In the genomic region with DNA sequence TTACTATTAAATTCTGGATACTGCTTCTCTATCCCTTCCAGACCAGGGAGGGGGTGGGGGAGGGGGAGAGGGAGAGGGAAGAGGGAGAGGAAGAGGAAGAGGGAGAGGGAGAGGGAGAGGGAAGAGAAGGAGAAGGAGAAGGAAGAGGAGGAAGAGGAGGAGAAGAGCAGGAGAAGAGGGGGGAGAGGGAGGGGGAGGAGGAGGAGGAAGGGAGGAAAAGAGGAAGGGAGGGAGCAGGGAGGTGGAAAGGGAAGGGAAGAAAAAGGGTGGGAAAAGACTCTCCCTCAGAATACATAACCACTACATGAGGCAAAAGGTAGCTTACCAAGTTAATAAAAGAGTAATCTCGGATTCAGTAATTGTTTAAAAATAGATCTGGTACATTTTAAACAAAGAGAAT, we compare ENCODE assay signal across 28 cellular contexts.
"Had no signal": no experiment of that assay in that cellular context is flagged by ENCODE, and none has a peak within 500 bp of the region (broad histone marks: within the 10 kb centered on the region; RNA-seq: fewer than 3 reads in every experiment).

No MANE protein-coding gene starts in this region.

- H3K9ac ChIP-seq: neural progenitor cell, parathyroid adenoma had no signal

- H3K9me3 ChIP-seq: ovary, psoas muscle, spleen, suprapubic skin, testis, tibial artery, transverse colon, upper lobe of right lung, uterus had no signal

- DNase-seq: natural killer cell; occipital lobe; ovary; posterior cingulate gyrus; psoas muscle; right cardiac atrium; spleen; stimulated activated CD4-positive, alpha-beta T cell treated with anti-CD3 and anti-CD28 coated beads, Interleukin-12 subunit alpha, Interleukin-12 subunit beta, amount 100 ng/mL, for 4 hours; stimulated activated CD4-positive, alpha-beta T cell treated with anti-CD3 and anti-CD28 coated beads, Interleukin-1b, Interleukin-23, amount 100 ng/mL, for 48 hours; stimulated activated CD4-positive, alpha-beta T cell treated with anti-CD3 and anti-CD28 coated beads, Interleukin-4, amount 100 ng/mL, for 1 hour; stimulated activated CD4-positive, alpha-beta T cell treated with anti-CD3 and anti-CD28 coated beads, Interleukin-4, amount 100 ng/mL, for 4 hours; stimulated activated CD8-positive, alpha-beta memory T cell treated with anti-CD3 and anti-CD28 coated beads, Interleukin-4, amount 100 ng/mL, for 48 hours; stimulated activated naive CD4-positive, alpha-beta T cell; stimulated activated naive CD8-positive, alpha-beta T cell treated with anti-CD3 and anti-CD28 coated beads, Interleukin-15, amount 100 ng/mL, for 72 hours; stimulated activated naive CD8-positive, alpha-beta T cell treated with anti-CD3 and anti-CD28 coated beads, Interleukin-15, Interleukin-2, amounts not matched to agents 100 U/mL and 50 U/mL, for 24 hours; substantia nigra; testis; tibial artery; transverse colon; upper lobe of right lung; uterus had no signal

- H3K4me1 ChIP-seq: parathyroid adenoma, spleen, testis, transverse colon, upper lobe of right lung, uterus had no signal

- H2AFZ ChIP-seq: neural progenitor cell, parathyroid adenoma had no signal

- H3K27ac ChIP-seq: neural progenitor cell, ovary, parathyroid adenoma, psoas muscle, skin epidermis, spleen, suprapubic skin, testis, tibial artery, transverse colon, upper lobe of right lung, uterus had no signal

- H3K79me2 ChIP-seq: parathyroid adenoma had no signal

- H3K4me2 ChIP-seq: neural progenitor cell, smooth muscle cell had no signal

- H3K4me3 ChIP-seq: neural progenitor cell, ovary, psoas muscle, skin epidermis, smooth muscle cell, spleen, suprapubic skin, testis, tibial artery, transverse colon, upper lobe of right lung, uterus had no signal

- H3K27me3 ChIP-seq: ovary, spleen, suprapubic skin, testis, tibial artery, transverse colon, upper lobe of right lung, uterus had no signal

- ATAC-seq: natural killer cell; psoas muscle; right cardiac atrium; sciatic nerve; stimulated activated memory B cell treated with anti-CD40 and anti-IgM and Interleukin-4, amounts not matched to agents 10 μg/mL and 1 μg/mL and 100 μg/mL, for 72 hours; stimulated activated naive CD8-positive, alpha-beta T cell treated with anti-CD3 and anti-CD28 coated beads, Interleukin-15, amount 100 ng/mL, for 72 hours; stimulated activated naive CD8-positive, alpha-beta T cell treated with anti-CD3 and anti-CD28 coated beads, Interleukin-15, Interleukin-2, amounts not matched to agents 100 U/mL and 50 U/mL, for 24 hours; upper lobe of right lung had no signal

- H3K36me3 ChIP-seq: neural progenitor cell, ovary, spleen, suprapubic skin, tibial artery, transverse colon, upper lobe of right lung, uterus had no signal
